Comparison of ENCODE assay signal across 20 cellular contexts in the genomic region with DNA sequence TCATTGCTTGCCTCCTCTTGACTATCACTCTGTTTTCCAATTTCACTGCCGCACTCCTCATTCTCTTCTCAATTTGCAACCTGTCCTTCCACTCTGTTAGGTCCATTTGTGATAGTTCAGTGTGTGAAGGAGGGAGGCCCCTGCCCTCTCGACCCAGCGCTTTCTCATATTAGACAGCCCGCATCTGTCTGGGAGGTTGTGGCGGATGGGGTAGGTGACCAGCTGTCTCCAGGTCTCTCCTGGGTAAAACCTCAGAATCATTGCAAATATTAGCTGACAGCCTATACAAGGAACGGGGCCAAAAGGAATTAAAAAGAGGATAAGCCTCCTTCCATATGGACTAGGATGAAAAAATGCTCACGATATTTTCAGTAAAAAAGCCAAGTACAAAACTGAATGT. TPM values are rescaled to one million over a fixed set of nuclear protein-coding genes. Genes with fewer than 3 reads are reported as not detected.
A peak's percentile ranks its signal among the peaks of the same experiment; 100 is the strongest.
DNase-seq lines count a peak whose midpoint lies in the region; ATAC-seq, FAIRE-seq and TF ChIP-seq lines count a peak whose summit lies in the region.
"Had no signal": no experiment of that assay in that cellular context is flagged by ENCODE, and none has a peak within 500 bp of the region (broad histone marks: within the 10 kb centered on the region; RNA-seq: fewer than 3 reads in every experiment).

No MANE protein-coding gene starts in this region.

- no peak overlapping the region for H3K27ac ChIP-seq in H1 (ENCODE audit: low read depth, low read length)

- no peak for TF ChIP-seq POLR2A in H1 (IDR thresholded peaks at IDR 0.05; ENCODE audit: control extremely low read depth in 1 of 2, low read depth in 2 of 2, low read length in 2 of 2)

- H2BK5ac ChIP-seq in H1 (ENCODE audit: low read depth, low read length) = peak overlapping the region; percentile 20; the same call in 1 of the 2 replicates

- no peak overlapping the region for H3K9ac ChIP-seq in H1 (replicated peaks in 1 of 4; ENCODE audit: extremely low read depth in 1 of 4, low read depth in 3 of 4, low read length in 3 of 4)

- no peak overlapping the region for H3K56ac ChIP-seq in H1 (replicated peaks; ENCODE audit: insufficient read length, low read depth, low read length)

- no peak overlapping the region for H2BK12ac ChIP-seq in H1 (ENCODE audit: low read depth, low read length)

- peak; percentile 78 for DNase-seq in D341Med (ENCODE audit: low spot score)
- DNase-seq in NCI-H82 (lab: John Stamatoyannopoulos, UW) = peak; percentile 88
- DNase-seq in H1 (ENCODE audit: low read depth in 1 of 2, low spot score in 2 of 2) = no peak
- DNase-seq in stimulated activated naive B cell treated with anti-CD40 and anti-IgM and Interleukin-4, amounts not matched to agents 10 μg/mL and 1 μg/mL and 100 μg/mL, for 72 hours = no peak
- DNase-seq in NCI-H2081 treated with DMSO at 0.1 percent for 48 hours (lab: John Stamatoyannopoulos, UW) = no peak
- DNase-seq in activated CD8-positive, alpha-beta memory T cell treated with anti-CD3 and anti-CD28 coated beads, Interleukin-2, amount 10 ng/mL, durations not matched to agents 7 days and 5 days = no peak
- no peak for DNase-seq in putamen (ENCODE audit: low spot score)
- DNase-seq: CD8-positive, alpha-beta T cell; DMS79; HFFc6; KG1; NCI-H187 treated with DMSO at 0.1 percent for 48 hours; NCI-H446 treated with DMSO at 0.1 percent for 48 hours had no signal

- H3K4ac ChIP-seq in H1 (replicated peaks; ENCODE audit: insufficient read length, low read depth, low read length) = no peak overlapping the region

- CTCF ChIA-PET in H1 (lab: Charles Lee; ENCODE audit: partially characterized antibody) = interaction anchor here (0.8 to 1.6 kb wide), 2 partner anchors 23 to 148 kb away, joined by 3 to 4 read pairs; no protein-coding TSS in a partner anchor
- CTCF ChIA-PET in activated CD8-positive, alpha-beta memory T cell treated with anti-CD3 and anti-CD28 coated beads, Interleukin-2, amount 10 ng/mL, durations not matched to agents 7 days and 5 days (lab: Charles Lee) = no interaction called here

- H2AFZ ChIP-seq in H1 (ENCODE audit: low read length) = no peak overlapping the region

- no peaks in the 10 kb centered on the region for H3K79me1 ChIP-seq in H1 (ENCODE audit: low read depth, low read length)

- H3K27me3 ChIP-seq in H1 (replicated peaks in 1 of 4; ENCODE audit: control insufficient read depth in 3 of 4, extremely low read depth in 1 of 4, insufficient read depth in 3 of 4, low read length in 3 of 4) = no peaks in the 10 kb centered on the region; a peak in 2 of 7 replicates
- H3K27me3 ChIP-seq: SJSA1 had no signal

- H3K23me2 ChIP-seq in H1 (ENCODE audit: low read depth, low read length) = no peaks in the 10 kb centered on the region

- POLR2A ChIA-PET in H1 (lab: Charles Lee; ENCODE audit: partially characterized antibody) = interaction anchor here (1.1 kb wide), 1 partner anchor 10 kb away, joined by 4 read pairs; no protein-coding TSS in a partner anchor

- H4K5ac ChIP-seq in H1 (ENCODE audit: insufficient read length, low read depth, low read length) = no peak overlapping the region

- no peak for ATAC-seq in stimulated activated naive B cell treated with anti-CD40 and anti-IgM and Interleukin-4, amounts not matched to agents 10 μg/mL and 1 μg/mL and 100 μg/mL, for 72 hours (replicated peaks)
- no peak for ATAC-seq in activated CD8-positive, alpha-beta memory T cell treated with anti-CD3 and anti-CD28 coated beads, Interleukin-2, amount 10 ng/mL, durations not matched to agents 7 days and 5 days
- ATAC-seq: A549; CD8-positive, alpha-beta T cell; HepG2; Panc1 had no signal

- peak overlapping the region; percentile 22; the same call in 1 of the 2 replicates for H4K8ac ChIP-seq in H1 (ENCODE audit: extremely low read depth, insufficient read depth, low read length)

- H3K36me3 ChIP-seq in H1 (ENCODE audit: control insufficient read depth in 2 of 4, insufficient read depth in 4 of 4, low read length in 3 of 4) = no peaks in the 10 kb centered on the region
- H3K36me3 ChIP-seq: SJSA1 had no signal

- TF ChIP-seq CTCF in H1 (IDR thresholded peaks at IDR 0.05; ENCODE audit: control extremely low read depth in 1 of 3, insufficient read depth in 1 of 3, low read depth in 1 of 3, low read length in 3 of 3) = no peak

- peaks cover 5 to 13% of the 10 kb centered on the region in 2 donors for H3K9me3 Mint-ChIP-seq in stimulated activated naive B cell treated with anti-CD40 and anti-IgM and Interleukin-4, amounts not matched to agents 10 μg/mL and 1 μg/mL and 100 μg/mL, for 72 hours
- no peaks in the 10 kb centered on the region for H3K9me3 Mint-ChIP-seq in activated CD8-positive, alpha-beta memory T cell treated with anti-CD3 and anti-CD28 coated beads, Interleukin-2, amount 10 ng/mL, durations not matched to agents 7 days and 5 days (ENCODE audit: low read depth)
- H3K9me3 Mint-ChIP-seq: CD8-positive, alpha-beta T cell had no signal

- no peak overlapping the region for H3K14ac ChIP-seq in H1 (ENCODE audit: insufficient read length)

- peak overlapping the region; percentile 84 for H3K27ac Mint-ChIP-seq in stimulated activated naive B cell treated with anti-CD40 and anti-IgM and Interleukin-4, amounts not matched to agents 10 μg/mL and 1 μg/mL and 100 μg/mL, for 72 hours
- no peak overlapping the region for H3K27ac Mint-ChIP-seq in activated CD8-positive, alpha-beta memory T cell treated with anti-CD3 and anti-CD28 coated beads, Interleukin-2, amount 10 ng/mL, durations not matched to agents 7 days and 5 days
- H3K27ac Mint-ChIP-seq: CD8-positive, alpha-beta T cell; HFFc6 had no signal

- 88% methylated on average over 7 of the region's 7 CpGs; no CpG with 5 or more reads in 1 of the 2 experiments for WGBS in H1 (ENCODE audit: extremely low coverage in 1 of 2, insufficient coverage in 1 of 2, insufficient read length in 1 of 2, insufficient replicate concordance in 2 of 2, low coverage in 1 of 2, low lambda C conversion rate in 2 of 2, missing lambda C conversion rate in 1 of 2), 2 experiments

- H2BK20ac ChIP-seq in H1 (ENCODE audit: low read length) = 0 out of 2 replicates have a peak overlapping the region, but pooled peaks have one; percentile 6

- FAIRE-seq in H1 (lab: Jason Lieb, UNC) = no peak
- FAIRE-seq: A549, GM12892, GM18507, H54, HepG2 had no signal

- no peak overlapping the region for H2AK5ac ChIP-seq in H1 (ENCODE audit: low read depth, low read length)

- no peaks in the 10 kb centered on the region for H4K20me1 ChIP-seq in H1 (replicated peaks in 1 of 2; ENCODE audit: control insufficient read depth in 1 of 2, insufficient read depth in 2 of 2, low read length in 2 of 2)

- TF ChIP-seq RAD21 in H1 (IDR thresholded peaks at IDR 0.05 in 1 of 2, conservative IDR thresholded peaks at IDR 0.05 in 1 of 2; ENCODE audit: low read depth in 2 of 2, low read length in 2 of 2) = no peak

- no peak overlapping the region for H3K23ac ChIP-seq in H1 (ENCODE audit: insufficient read length)

- TF ChIP-seq EP300 in H1 (IDR thresholded peaks at IDR 0.05; ENCODE audit: borderline replicate concordance in 1 of 2, low read depth in 2 of 2, low read length in 2 of 2) = no peak

- peaks cover 6 to 19% of the 10 kb centered on the region in 2 donors for H3K27me3 Mint-ChIP-seq in stimulated activated naive B cell treated with anti-CD40 and anti-IgM and Interleukin-4, amounts not matched to agents 10 μg/mL and 1 μg/mL and 100 μg/mL, for 72 hours
- no peaks in the 10 kb centered on the region for H3K27me3 Mint-ChIP-seq in activated CD8-positive, alpha-beta memory T cell treated with anti-CD3 and anti-CD28 coated beads, Interleukin-2, amount 10 ng/mL, durations not matched to agents 7 days and 5 days

- no peak overlapping the region for H3K4me3 ChIP-seq in H1 (ENCODE audit: extremely low read depth in 1 of 4, insufficient read depth in 2 of 4, low read depth in 3 of 4, low read length in 4 of 4)
- H3K4me3 ChIP-seq: A549, SJSA1 had no signal

- no peak overlapping the region for H4K91ac ChIP-seq in H1 (replicated peaks; ENCODE audit: insufficient read length, low read length)

- peaks cover 0 to 4% of the 10 kb centered on the region in 2 experiments; a peak in 2 of 4 replicates for H3K9me3 ChIP-seq in H1 (ENCODE audit: insufficient read depth in 2 of 2, low read depth in 1 of 2, low read length in 1 of 2)
- H3K9me3 ChIP-seq: SJSA1 had no signal

- H3K4me2 ChIP-seq in H1 (ENCODE audit: insufficient read depth in 1 of 2, low read depth in 2 of 2, low read length in 2 of 2) = no peak overlapping the region
- H3K4me2 ChIP-seq: A549 had no signal

- no peak overlapping the region for H2BK15ac ChIP-seq in H1 (ENCODE audit: low read length)

- no peak overlapping the region for H2BK120ac ChIP-seq in H1 (replicated peaks; ENCODE audit: low read depth, low read length)

- peaks cover 50 to 86% of the 10 kb centered on the region in 2 donors for H3K4me1 Mint-ChIP-seq in stimulated activated naive B cell treated with anti-CD40 and anti-IgM and Interleukin-4, amounts not matched to agents 10 μg/mL and 1 μg/mL and 100 μg/mL, for 72 hours
- H3K4me1 Mint-ChIP-seq in activated CD8-positive, alpha-beta memory T cell treated with anti-CD3 and anti-CD28 coated beads, Interleukin-2, amount 10 ng/mL, durations not matched to agents 7 days and 5 days = peaks cover 31% of the 10 kb centered on the region

- peaks cover 7 to 24% (median 13%) of the 10 kb centered on the region in 4 experiments for H3K4me1 ChIP-seq in H1 (replicated peaks in 1 of 4; ENCODE audit: control insufficient read depth in 3 of 4, insufficient read depth in 4 of 4, low read length in 3 of 4)

- H3K79me2 ChIP-seq in H1 (ENCODE audit: control insufficient read depth in 1 of 2, insufficient read depth in 2 of 2, low read length in 2 of 2) = no peaks in the 10 kb centered on the region

- no peak overlapping the region for H3K4me3 Mint-ChIP-seq in stimulated activated naive B cell treated with anti-CD40 and anti-IgM and Interleukin-4, amounts not matched to agents 10 μg/mL and 1 μg/mL and 100 μg/mL, for 72 hours
- H3K4me3 Mint-ChIP-seq in activated CD8-positive, alpha-beta memory T cell treated with anti-CD3 and anti-CD28 coated beads, Interleukin-2, amount 10 ng/mL, durations not matched to agents 7 days and 5 days = no peak overlapping the region
- H3K4me3 Mint-ChIP-seq: CD8-positive, alpha-beta T cell; HFFc6 had no signal

- no peak overlapping the region for H3K18ac ChIP-seq in H1 (ENCODE audit: extremely low read depth, low read length)

- H3K36me3 Mint-ChIP-seq in stimulated activated naive B cell treated with anti-CD40 and anti-IgM and Interleukin-4, amounts not matched to agents 10 μg/mL and 1 μg/mL and 100 μg/mL, for 72 hours = peaks cover 2 to 14% of the 10 kb centered on the region in 2 donors
- peaks cover 5% of the 10 kb centered on the region for H3K36me3 Mint-ChIP-seq in activated CD8-positive, alpha-beta memory T cell treated with anti-CD3 and anti-CD28 coated beads, Interleukin-2, amount 10 ng/mL, durations not matched to agents 7 days and 5 days
- H3K36me3 Mint-ChIP-seq: CD8-positive, alpha-beta T cell had no signal

RNA-seq across cellular contexts. Expression of gene RYBP, which starts 43.5 kb away (rescaled TPM):
- total RNA-seq in H1 (2021; fragmentation: NEBNext Ultra II Directional; extraction: Animal tissue kit (Norgen Biotek cat#: 25700)) = 23.9 and 25.9 TPM in 2 replicates
- 4.8 and 8.5 TPM in 2 replicates for polyA plus RNA-seq in H1 (2011; rRNA removed)
- polyA plus RNA-seq in H1 (2011; cell fraction: cytosol; rRNA removed) = 9.0 TPM
- polyA plus RNA-seq in H1 (2011; cell fraction: nucleus; rRNA removed) = 4.7 TPM
- polyA plus RNA-seq in H1 (2012, experiment 1 of 2) = 8.5 to 17.0 TPM (median 10.8 TPM) in 4 replicates
- polyA plus RNA-seq in H1 (2012, experiment 2 of 2) = 1.5 TPM
- polyA plus RNA-seq in H1 (2013, experiment 1 of 2) = 21.2 TPM
- polyA plus RNA-seq in H1 (2013, experiment 2 of 2) = 21.9 TPM
- polyA minus RNA-seq in H1 (2011; rRNA and poly(A)+ RNA removed) = 8.7 and 10.2 TPM in 2 replicates
- 8.8 TPM for polyA minus RNA-seq in H1 (2011; cell fraction: cytosol; rRNA and poly(A)+ RNA removed)
- 11.9 TPM for polyA minus RNA-seq in H1 (2011; cell fraction: nucleus; rRNA and poly(A)+ RNA removed)
- 10 to 100 TPM; 11.7 to 17.9 TPM for total RNA-seq in activated CD8-positive, alpha-beta memory T cell treated with anti-CD3 and anti-CD28 coated beads, Interleukin-2, amount 10 ng/mL, durations not matched to agents 7 days and 5 days

Comparison
In these comparisons a context has a peak if more than half of its experiments do, and no peak if none do; other contexts are left out.
1. DNase-seq: peak in D341Med (single experiment) and NCI-H82 (single experiment); none in H1 (0 of 2), stimulated activated naive B cell treated with anti-CD40 and anti-IgM and Interleukin-4, amounts not matched to agents 10 μg/mL and 1 μg/mL and 100 μg/mL, for 72 hours (single experiment), NCI-H2081 treated with DMSO at 0.1 percent for 48 hours (single experiment), activated CD8-positive, alpha-beta memory T cell treated with anti-CD3 and anti-CD28 coated beads, Interleukin-2, amount 10 ng/mL, durations not matched to agents 7 days and 5 days (single experiment) and putamen (single experiment).